10 cellular contexts compared by ENCODE assay signal in genomic region chr11:79436911-79437273, GRCh38. TPM values are rescaled to one million over a fixed set of nuclear protein-coding genes. Genes with fewer than 3 reads are reported as not detected.
DNase-seq lines count a peak whose midpoint lies in the region; ATAC-seq, FAIRE-seq and TF ChIP-seq lines count a peak whose summit lies in the region.
"Had no signal": no experiment of that assay in that cellular context is flagged by ENCODE, and none has a peak within 500 bp of the region (broad histone marks: within the 10 kb centered on the region; RNA-seq: fewer than 3 reads in every experiment).

No MANE protein-coding gene starts in this region.

- H3K27ac ChIP-seq in gastroesophageal sphincter (peak overlapping the region in 3 of 4 donors; percentile 83 to 92 (median 89)), sigmoid colon (peak overlapping the region; percentile 46 to 87 (median 66))

- H3K27me3 ChIP-seq in gastroesophageal sphincter: peaks cover 84% of the 10 kb centered on the region
- peaks cover 36 to 88% (median 75%) of the 10 kb centered on the region in 3 donors for H3K27me3 ChIP-seq in sigmoid colon

- H3K9me3 ChIP-seq in gastroesophageal sphincter (no peaks in the 10 kb centered on the region), sigmoid colon (no peaks in the 10 kb centered on the region)

- peaks cover 3 to 67% (median 31%) of the 10 kb centered on the region in 3 donors for H3K4me1 ChIP-seq in gastroesophageal sphincter
- H3K4me1 ChIP-seq in sigmoid colon: peaks cover 0 to 56% (median 51%) of the 10 kb centered on the region in 4 donors

- no peak for ATAC-seq in gastroesophageal sphincter
- no peak for ATAC-seq in GM18858 (IDR thresholded peaks at IDR 0.05; ENCODE audit: unreplicated experiment)

- TF ChIP-seq CTCF in GM13977 (IDR thresholded peaks at IDR 0.05; ENCODE audit: extremely low read depth, insufficient read depth, missing control alignments): no peak
- TF ChIP-seq CTCF in WI38 (IDR thresholded peaks at IDR 0.05; ENCODE audit: low read depth, low read length): no peak
- TF ChIP-seq CTCF in gastroesophageal sphincter (IDR thresholded peaks at IDR 0.05): no peak
- no peak for TF ChIP-seq CTCF in sigmoid colon (IDR thresholded peaks at IDR 0.05)

- TF ChIP-seq POLR2A in gastroesophageal sphincter (IDR thresholded peaks at IDR 0.05) (no peak), sigmoid colon (IDR thresholded peaks at IDR 0.05) (no peak)

- WGBS in gastroesophageal sphincter (ENCODE audit: low coverage in 1 of 2), 2 donors: 11 to 68% methylated on average over 3 to 4 of the region's 10 CpGs
- 8 to 14% methylated on average over 10 of the region's 10 CpGs for WGBS in sigmoid colon, 2 donors

- FAIRE-seq in GM19239 (lab: Jason Lieb, UNC): no peak
- FAIRE-seq: RCC 7860 had no signal

- intact Hi-C loops in sigmoid colon (cut with DNase I): no loop called here

- TF ChIP-seq EP300 in gastroesophageal sphincter (IDR thresholded peaks at IDR 0.05): no peak
- no peak for TF ChIP-seq EP300 in sigmoid colon (IDR thresholded peaks at IDR 0.05)

- in situ Hi-C loops in GM13977 (cut with MboI; ENCODE audit: low pct_unique_long_range_greater_than_20kb, low sequenced_read_pairs, unreplicated experiment): no loop called here

- DNase-seq in GM13977 (ENCODE audit: low spot score) (peak; percentile 7), sigmoid colon (no peak), GM19239 (ENCODE audit: insufficient read length, low spot score) (no peak), NCI-H1436 (lab: John Stamatoyannopoulos, UW) (no peak), mesenteric fat pad (ENCODE audit: low spot score) (no peak)
- DNase-seq: foreskin melanocyte had no signal

- H3K36me3 ChIP-seq in gastroesophageal sphincter: no peaks in the 10 kb centered on the region
- H3K36me3 ChIP-seq in sigmoid colon: no peaks in the 10 kb centered on the region

- peak overlapping the region; percentile 60 for H3K4me3 ChIP-seq in WI38 (ENCODE audit: low read depth, low read length)
- peak overlapping the region; percentile 40 to 55 for H3K4me3 ChIP-seq in gastroesophageal sphincter
- peak overlapping the region; percentile 18 to 56 (median 51) for H3K4me3 ChIP-seq in sigmoid colon

RNA-seq across cellular contexts. Expression of gene TENM4, which starts 3.9 kb away (rescaled TPM):
- 10 to 100 TPM in 2 of 4 donors, 1 to 10 TPM in 2; 5.5 to 12.3 (median 8.9) TPM for total RNA-seq in gastroesophageal sphincter
- 10 to 100 TPM in 1 of 4 donors, 1 to 10 TPM in 2, under 1 TPM in 1; 0.83 to 14.6 (median 2.6) TPM for total RNA-seq in sigmoid colon
- 1 to 10 TPM in 1 of 3 donors, under 1 TPM in 1, not detected in 1; 0.23 to 2.4 TPM for polyA plus RNA-seq in sigmoid colon
- 46.6 TPM for total RNA-seq in mesenteric fat pad
